17 cellular contexts compared by ENCODE assay signal in the genomic region with DNA sequence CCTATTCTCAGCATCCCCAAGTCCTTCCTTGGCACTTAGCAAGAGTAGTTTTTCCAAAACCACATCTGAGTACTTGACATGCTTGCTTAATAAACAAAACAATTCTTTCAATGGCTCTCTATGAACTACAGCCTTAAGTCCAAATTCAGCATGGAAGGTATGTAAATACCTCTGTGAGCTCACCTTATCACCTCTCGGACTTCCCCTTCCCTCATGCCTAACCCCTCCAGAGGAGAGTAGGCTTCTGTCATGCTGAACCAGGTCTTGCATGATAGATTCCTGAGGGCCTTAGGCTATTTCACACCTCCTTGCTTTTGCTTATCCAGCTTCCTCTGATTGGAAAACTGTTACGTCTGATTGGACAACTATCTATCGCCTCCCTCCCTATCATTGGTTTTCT.
DNase-seq lines count a peak whose midpoint lies in the region; ATAC-seq and TF ChIP-seq lines count a peak whose summit lies in the region.
"Had no signal": no experiment of that assay in that cellular context is flagged by ENCODE, and none has a peak within 500 bp of the region (broad histone marks: within the 10 kb centered on the region; RNA-seq: fewer than 3 reads in every experiment).

No MANE protein-coding gene starts in this region.

- H3K9me3 ChIP-seq in thyroid gland, result no peaks in the 10 kb centered on the region
- H3K9me3 ChIP-seq: BLaER1 had no signal

- no peaks in the 10 kb centered on the region for H3K36me3 ChIP-seq in thyroid gland
- H3K36me3 ChIP-seq: BLaER1 had no signal

- no peak overlapping the region for H3K4me3 ChIP-seq in thyroid gland (replicated peaks in 1 of 3)
- H3K4me3 ChIP-seq: BLaER1 had no signal

- DNase-seq in NCI-H526 treated with DMSO at 0.1 percent for 48 hours (lab: John Stamatoyannopoulos, UW), result peak; percentile 92
- DNase-seq in kidney glomerular epithelial cell (lab: John Stamatoyannopoulos, UW), result peak; percentile 35
- peak; percentile 60 to 64 for DNase-seq in thyroid gland
- DNase-seq in NCI-H2196 (lab: John Stamatoyannopoulos, UW; ENCODE audit: unreplicated experiment), result no peak
- no peak for DNase-seq in glomerular visceral epithelial cell (ENCODE audit: extremely low spot score)
- DNase-seq in foreskin melanocyte, result no peak
- DNase-seq: CD8-positive, alpha-beta memory T cell; GOT3; NCI-H1436; NCI-H2029 treated with DMSO at 0.1 percent for 48 hours; NCI-H226; NCI-H774 had no signal

- H3K27me3 ChIP-seq in thyroid gland, result no peaks in the 10 kb centered on the region
- H3K27me3 ChIP-seq: BLaER1 had no signal

- intact Hi-C loops in thyroid gland (cut with DNase I), result no loop called here

- no peak for TF ChIP-seq CTCF in thyroid gland (IDR thresholded peaks at IDR 0.05)

- peaks cover 21 to 26% of the 10 kb centered on the region in 2 donors for H3K4me1 ChIP-seq in thyroid gland
- H3K4me1 ChIP-seq: BLaER1 had no signal

- peak overlapping the region; percentile 58 to 62 (median 62) for H3K27ac ChIP-seq in thyroid gland
- H3K27ac ChIP-seq: BLaER1 had no signal

- ATAC-seq in GM18868 (IDR thresholded peaks at IDR 0.05; ENCODE audit: unreplicated experiment), result peak; percentile 66
- ATAC-seq: Panc1, Right ventricle myocardium inferior, SK-N-SH treated with all-trans-retinoic acid at 6 μM for 48 hours had no signal

- TF ChIP-seq POLR2A in thyroid gland (IDR thresholded peaks at IDR 0.05), result no peak

- WGBS in thyroid gland, 2 donors, result 39 to 46% methylated on average over 3 of the region's 3 CpGs

Comparison
In these comparisons a context has a peak if more than half of its experiments do, and no peak if none do; other contexts are left out.
1. DNase-seq: peak in NCI-H526 treated with DMSO at 0.1 percent for 48 hours (single experiment), kidney glomerular epithelial cell (single experiment) and thyroid gland (2 of 2); none in NCI-H2196 (single experiment), glomerular visceral epithelial cell (single experiment) and foreskin melanocyte (single experiment).